ENCODE assay signal across 23 cellular contexts in the genomic region with DNA sequence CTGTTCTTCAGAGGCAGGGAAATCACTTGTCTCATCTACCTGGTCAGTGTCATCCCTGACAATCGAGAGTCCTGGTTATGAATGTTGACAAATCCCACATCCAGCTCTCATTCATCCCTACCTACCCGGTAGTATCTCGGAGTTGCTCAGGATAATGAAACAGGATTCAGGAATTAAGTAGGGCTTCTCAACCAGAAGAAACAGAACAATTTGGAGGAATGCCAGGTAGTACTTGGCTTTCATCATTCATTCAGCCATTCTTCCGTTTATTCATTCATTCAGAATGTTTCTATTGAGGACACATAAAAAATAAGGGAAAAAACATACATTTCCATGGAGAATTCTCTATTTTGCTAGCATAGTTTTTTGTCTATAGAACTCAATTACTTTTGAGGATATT.
"Had no signal": no experiment of that assay in that cellular context is flagged by ENCODE, and none has a peak within 500 bp of the region (broad histone marks: within the 10 kb centered on the region; RNA-seq: fewer than 3 reads in every experiment).

No MANE protein-coding gene starts in this region.

- H3K4me3 ChIP-seq: left lung, psoas muscle, smooth muscle cell, stomach, upper lobe of left lung had no signal

- H3K36me3 ChIP-seq: brain microvascular endothelial cell, left lung, stomach, upper lobe of left lung had no signal

- H3K4me2 ChIP-seq: smooth muscle cell had no signal

- H3K27ac ChIP-seq: foreskin keratinocyte, left lung, psoas muscle, upper lobe of left lung had no signal

- DNase-seq: activated B cell treated with CpG ODN at 0.5 μM for 24 hours; activated CD4-positive, alpha-beta memory T cell treated with anti-CD3 and anti-CD28 coated beads, Interleukin-2, amount 10 ng/mL, durations not matched to agents 7 days and 5 days; activated CD4-positive, alpha-beta T cell treated with anti-CD3 and anti-CD28 coated beads for 48 hours; activated CD8-positive, alpha-beta memory T cell treated with anti-CD3 and anti-CD28 coated beads, Interleukin-2, amount 10 ng/mL, durations not matched to agents 7 days and 5 days; activated naive CD4-positive, alpha-beta T cell treated with Interleukin-2 at 50 U/mL for 16 hours; activated T-cell treated with anti-CD3 and anti-CD28 coated beads, Interleukin-2, amount 50 U/mL, for 1 hour; brain microvascular endothelial cell; cerebellar nuclear complex; cortex of kidney; effector CD4-positive, alpha-beta T cell; foreskin keratinocyte; glutamatergic neuron; hippocampal formation; islet precursor cell; left lung; psoas muscle; stimulated activated CD4-positive, alpha-beta T cell treated with anti-CD3 and anti-CD28 coated beads, Interleukin-4, amount 100 ng/mL, for 24 hours; stomach; T-cell; T-helper 9 cell; upper lobe of left lung had no signal

- ATAC-seq: activated CD8-positive, alpha-beta memory T cell treated with anti-CD3 and anti-CD28 coated beads, Interleukin-2, amount 10 ng/mL, durations not matched to agents 7 days and 5 days; foreskin keratinocyte; left lung; psoas muscle; sciatic nerve; T-cell had no signal

- H3K4me1 ChIP-seq: psoas muscle had no signal

- H3K27me3 ChIP-seq: brain microvascular endothelial cell, foreskin keratinocyte, left lung, stomach, upper lobe of left lung had no signal

- H3K9me3 ChIP-seq: left lung, psoas muscle, stomach, upper lobe of left lung had no signal
